Comparison of ENCODE assay signal across 8 cellular contexts in genomic region chr15:20104551-20104950, GRCh38.
DNase-seq lines count a peak whose midpoint lies in the region; ATAC-seq and TF ChIP-seq lines count a peak whose summit lies in the region.
"Not testable (repeated sequence)": the region's sequence is repeated elsewhere in the genome, so short reads cannot be mapped to it uniquely, and the experiment has no call there.

No MANE protein-coding gene starts in this region.

- not testable (repeated sequence) for H3K27ac Mint-ChIP-seq in activated B cell treated with CpG ODN at 0.5 μM for 24 hours; activated T-cell treated with anti-CD3 and anti-CD28 coated beads, Interleukin-2, amount 50 U/mL, for 24 hours; osteocyte (ENCODE audit: unreplicated experiment)

- not testable (repeated sequence) for H3K4me1 ChIP-seq in adrenal gland (replicated peaks in 1 of 2); spleen

- 62 to 100% (median 76%) methylated on average over 1 to 5 of the region's 6 CpGs for WGBS in adrenal gland, 4 donors
- WGBS in spleen, 5 donors = 76 to 90% (median 88%) methylated on average over 2 to 5 of the region's 6 CpGs

- H3K36me3 Mint-ChIP-seq in activated B cell treated with CpG ODN at 0.5 μM for 24 hours (ENCODE audit: low read depth); activated T-cell treated with anti-CD3 and anti-CD28 coated beads, Interleukin-2, amount 50 U/mL, for 24 hours (ENCODE audit: low read depth); osteocyte (ENCODE audit: unreplicated experiment): not testable (repeated sequence)

- not testable (repeated sequence) for H3K4me3 Mint-ChIP-seq in activated B cell treated with CpG ODN at 0.5 μM for 24 hours; activated T-cell treated with anti-CD3 and anti-CD28 coated beads, Interleukin-2, amount 50 U/mL, for 24 hours; osteocyte (ENCODE audit: unreplicated experiment)

- POLR2A ChIA-PET in activated B cell treated with CpG ODN at 0.5 μM for 24 hours (lab: Charles Lee) = not testable (repeated sequence)

- H3K9me3 Mint-ChIP-seq in activated B cell treated with CpG ODN at 0.5 μM for 24 hours; activated T-cell treated with anti-CD3 and anti-CD28 coated beads, Interleukin-2, amount 50 U/mL, for 24 hours; osteocyte (ENCODE audit: unreplicated experiment): not testable (repeated sequence)

- H3K9me3 ChIP-seq in adrenal gland (replicated peaks in 1 of 3); spleen: not testable (repeated sequence)

- CTCF ChIA-PET in activated B cell treated with CpG ODN at 0.5 μM for 24 hours (lab: Charles Lee) = not testable (repeated sequence)

- peak; percentile 21 for DNase-seq in activated B cell treated with CpG ODN at 0.5 μM for 24 hours
- peak; percentile 34 for DNase-seq in activated T-cell treated with anti-CD3 and anti-CD28 coated beads, Interleukin-2, amount 50 U/mL, for 24 hours
- DNase-seq in adrenal gland = peak in 6 of 7 donors; percentile 2 to 55 (median 13)
- peak; percentile 72 for DNase-seq in Right ventricle myocardium superior
- DNase-seq in left lobe of liver (ENCODE audit: low spot score) = peak; percentile 61
- DNase-seq in osteocyte (ENCODE audit: extremely low spot score, unreplicated experiment) = peak; percentile 95
- peak; percentile 85 for DNase-seq in spleen
- DNase-seq in ureter (ENCODE audit: low spot score) = peak; percentile 59

- not testable (repeated sequence) for H3K27ac ChIP-seq in adrenal gland, spleen

- H3K27me3 Mint-ChIP-seq in activated B cell treated with CpG ODN at 0.5 μM for 24 hours; activated T-cell treated with anti-CD3 and anti-CD28 coated beads, Interleukin-2, amount 50 U/mL, for 24 hours; osteocyte (ENCODE audit: unreplicated experiment): not testable (repeated sequence)

- not testable (repeated sequence) for TF ChIP-seq POLR2A in adrenal gland (IDR thresholded peaks at IDR 0.05); spleen (IDR thresholded peaks at IDR 0.05)

- not testable (repeated sequence) for H3K36me3 ChIP-seq in adrenal gland (replicated peaks in 1 of 2); spleen

- not testable (repeated sequence) for ATAC-seq in activated B cell treated with CpG ODN at 0.5 μM for 24 hours (ENCODE audit: low read depth); Right ventricle myocardium superior (ENCODE audit: poor library complexity); left lobe of liver

- not testable (repeated sequence) for H3K4me3 ChIP-seq in adrenal gland, spleen

- TF ChIP-seq CTCF in activated B cell treated with CpG ODN at 0.5 μM for 24 hours (IDR thresholded peaks at IDR 0.05); adrenal gland (IDR thresholded peaks at IDR 0.05); osteocyte (IDR thresholded peaks at IDR 0.05); spleen (IDR thresholded peaks at IDR 0.05 in 8 of 11, conservative IDR thresholded peaks at IDR 0.05 in 3 of 11): not testable (repeated sequence)

- not testable (repeated sequence) for H3K4me1 Mint-ChIP-seq in activated B cell treated with CpG ODN at 0.5 μM for 24 hours; activated T-cell treated with anti-CD3 and anti-CD28 coated beads, Interleukin-2, amount 50 U/mL, for 24 hours (ENCODE audit: low read depth); osteocyte (ENCODE audit: unreplicated experiment)

- not testable (repeated sequence) for H3K27me3 ChIP-seq in adrenal gland; spleen (replicated peaks in 1 of 7)

- intact Hi-C loops in activated B cell treated with CpG ODN at 0.5 μM for 24 hours (cut with micrococcal nuclease); adrenal gland (cut with DNase I); Right ventricle myocardium superior (cut with DNase I); spleen (cut with DNase I; ENCODE audit: low total_unique reads): not testable (repeated sequence)

Comparison
In these comparisons a context has a peak if more than half of its experiments do, and no peak if none do; other contexts are left out.
1. DNase-seq: peak in every context shown above with its lines; median percentile 95 in osteocyte; 85 in spleen; 72 in Right ventricle myocardium superior; 61 in left lobe of liver; 59 in ureter; 34 in activated T-cell treated with anti-CD3 and anti-CD28 coated beads, Interleukin-2, amount 50 U/mL, for 24 hours; 21 in activated B cell treated with CpG ODN at 0.5 μM for 24 hours; 13 in adrenal gland.